ENCODE assay signal across 8 cellular contexts in the genomic region with DNA sequence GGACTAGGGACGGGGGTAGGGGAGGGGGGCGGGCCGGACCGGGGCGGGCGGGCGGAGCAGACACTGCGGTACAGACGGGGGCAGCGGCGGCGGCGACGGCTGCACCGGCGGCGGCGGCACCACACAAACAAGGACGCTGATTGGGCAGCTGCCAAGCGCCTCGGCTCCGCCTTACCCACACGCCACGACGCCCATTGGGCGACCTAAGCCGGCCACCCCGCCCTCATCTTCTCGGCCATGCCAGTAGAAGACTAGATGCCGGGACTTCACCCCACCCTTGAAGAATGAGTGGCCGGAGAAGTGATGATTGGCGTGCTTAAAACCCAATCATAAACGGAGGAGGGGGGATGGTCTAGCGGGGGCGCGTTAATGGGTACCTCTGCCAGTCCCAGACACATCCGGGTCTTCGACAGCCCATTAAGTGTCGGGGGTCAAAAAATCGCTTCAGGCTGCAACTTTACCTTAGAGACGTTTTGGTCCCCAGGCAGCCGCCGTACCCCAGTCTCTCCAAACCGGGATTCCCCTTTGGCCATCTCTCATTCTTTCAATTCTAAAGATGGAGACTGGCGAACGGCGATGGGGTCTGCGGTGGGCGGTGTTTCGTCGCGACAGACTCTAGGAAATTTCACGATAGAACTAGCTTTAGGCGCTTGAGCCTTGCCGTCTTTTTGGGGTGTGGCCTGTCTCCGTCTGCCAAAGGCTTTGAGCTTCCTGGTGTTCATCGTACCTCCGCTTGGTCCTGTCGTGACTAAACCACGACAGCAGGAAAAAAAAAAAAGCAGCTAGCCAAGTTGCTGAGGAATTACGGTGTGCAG. TPM values are rescaled to one million over a fixed set of nuclear protein-coding genes. Genes with fewer than 3 reads are reported as not detected.
DNase-seq lines count a peak whose midpoint lies in the region; ATAC-seq and TF ChIP-seq lines count a peak whose summit lies in the region.

A gene (minus strand): TSS at position 135 of the 815 bp plus-strand sequence. CDS start 94,625 bp downstream, outside the sequence.

- DNase-seq in GM13976 (ENCODE audit: low spot score) (peak; percentile 97), NCI-H146 treated with DMSO at 0.1 percent for 48 hours (lab: John Stamatoyannopoulos, UW; ENCODE audit: unreplicated experiment) (peak; percentile 98), amniotic stem cell (lab: John Stamatoyannopoulos, UW) (peak; percentile 99), left ventricle myocardium inferior (peak; percentile 100), progenitor cell of endocrine pancreas (ENCODE audit: low spot score, unreplicated experiment) (peak; percentile 98), ureter (ENCODE audit: low spot score) (peak; percentile 100)

- no peaks in the 10 kb centered on the region for H3K9me3 ChIP-seq in left ventricle myocardium inferior (replicated peaks)

- H3K36me3 ChIP-seq in left ventricle myocardium inferior = no peaks in the 10 kb centered on the region

- ATAC-seq in HG02870 (IDR thresholded peaks at IDR 0.05; ENCODE audit: unreplicated experiment) = peak; percentile 94

- H3K27me3 Mint-ChIP-seq in progenitor cell of endocrine pancreas = no peaks in the 10 kb centered on the region

- no peaks in the 10 kb centered on the region for H3K9me3 Mint-ChIP-seq in progenitor cell of endocrine pancreas (ENCODE audit: low read depth)

- peak within 1 kb of the TSS; percentile 86 for H3K4me3 Mint-ChIP-seq in progenitor cell of endocrine pancreas (ENCODE audit: low read depth)

- peaks cover 61% of the 10 kb centered on the region for H3K4me1 ChIP-seq in left ventricle myocardium inferior

- no peak for TF ChIP-seq CTCF in GM13976 (IDR thresholded peaks at IDR 0.05; ENCODE audit: borderline replicate concordance, control extremely low read depth, extremely low read depth, insufficient read depth, missing control alignments)
- TF ChIP-seq CTCF in left ventricle myocardium inferior (IDR thresholded peaks at IDR 0.05; ENCODE audit: borderline replicate concordance) = no peak
- TF ChIP-seq CTCF in progenitor cell of endocrine pancreas (IDR thresholded peaks at IDR 0.05; ENCODE audit: unreplicated experiment) = no peak

- H3K27me3 ChIP-seq in left ventricle myocardium inferior (ENCODE audit: low read depth) = no peaks in the 10 kb centered on the region

- H3K27ac Mint-ChIP-seq in progenitor cell of endocrine pancreas = peak within 1 kb of the TSS; percentile 96

- H3K4me1 Mint-ChIP-seq in progenitor cell of endocrine pancreas (ENCODE audit: low read depth) = peaks cover 22% of the 10 kb centered on the region

- intact Hi-C loops in T-helper 1 cell treated with Interleukin-12 subunit alpha and Interleukin-12 subunit beta and Interleukin-4 antibody, amounts not matched to agents 30 ng/mL and 1 ng/mL, for 36 hours (cut with micrococcal nuclease) = loop anchor here (1.0 to 5.0 kb wide), 20 partner anchors 22 to 1014 kb away; a partner anchor contains a TSS
- intact Hi-C loops in left ventricle myocardium inferior (cut with micrococcal nuclease) = no loop called here

- H3K4me3 ChIP-seq in left ventricle myocardium inferior = peak within 1 kb of the TSS; percentile 91

- H3K27ac ChIP-seq in left ventricle myocardium inferior (replicated peaks) = peak within 1 kb of the TSS; percentile 93

- H3K36me3 Mint-ChIP-seq in progenitor cell of endocrine pancreas (ENCODE audit: insufficient read depth) = no peaks in the 10 kb centered on the region

- in situ Hi-C loops in GM13976 (cut with MboI; ENCODE audit: low sequenced_read_pairs, unreplicated experiment) = no loop called here

RNA-seq across cellular contexts. Expression of the gene that starts here (rescaled TPM):
- 70.1 and 74.1 TPM in 2 replicates for total RNA-seq in T-helper 1 cell treated with Interleukin-12 subunit alpha and Interleukin-12 subunit beta and Interleukin-4 antibody, amounts not matched to agents 30 ng/mL and 1 ng/mL, for 36 hours
- total RNA-seq in left ventricle myocardium inferior (35.4 TPM), progenitor cell of endocrine pancreas (48.8 and 52.6 TPM in 2 replicates), ureter (43.1 TPM)

Comparison
In these comparisons a context has a peak if more than half of its experiments do, and no peak if none do; other contexts are left out.
1. Peak in every context shown above with its lines: DNase-seq, ATAC-seq, H3K4me3 ChIP-seq and H3K27ac ChIP-seq.